Comparison of ENCODE assay signal across 9 cellular contexts in genomic region chr7:139043823-139044812, GRCh38. TPM values are rescaled to one million over a fixed set of nuclear protein-coding genes. Genes with fewer than 3 reads are reported as not detected.
DNase-seq lines count a peak whose midpoint lies in the region; ATAC-seq and TF ChIP-seq lines count a peak whose summit lies in the region.
"Had no signal": no experiment of that assay in that cellular context is flagged by ENCODE, and none has a peak within 500 bp of the region (broad histone marks: within the 10 kb centered on the region; RNA-seq: fewer than 3 reads in every experiment).

No MANE protein-coding gene starts in this region.

- no peaks in the 10 kb centered on the region for H3K27me3 ChIP-seq in effector memory CD4-positive, alpha-beta T cell (replicated peaks; ENCODE audit: control insufficient read depth, insufficient read depth, low read length, poor library complexity, severe bottlenecking)
- H3K27me3 ChIP-seq in prostate gland (replicated peaks; ENCODE audit: insufficient read depth), result no peaks in the 10 kb centered on the region

- no peaks in the 10 kb centered on the region for H3K9me3 ChIP-seq in effector memory CD4-positive, alpha-beta T cell (ENCODE audit: control insufficient read depth, low read length)
- no peaks in the 10 kb centered on the region for H3K9me3 ChIP-seq in prostate gland

- peaks cover 31% of the 10 kb centered on the region for H3K4me1 ChIP-seq in effector memory CD4-positive, alpha-beta T cell (ENCODE audit: control insufficient read depth, insufficient read depth, low read length, poor library complexity, severe bottlenecking)
- no peaks in the 10 kb centered on the region for H3K4me1 ChIP-seq in prostate gland (replicated peaks)

- peak overlapping the region; percentile 53 for H3K27ac Mint-ChIP-seq in activated CD4-positive, alpha-beta T cell treated with anti-CD3 and anti-CD28 coated beads for 36 hours

- peaks cover 32% of the 10 kb centered on the region for H3K36me3 ChIP-seq in effector memory CD4-positive, alpha-beta T cell (ENCODE audit: control insufficient read depth, insufficient read depth, low read length)
- H3K36me3 ChIP-seq in prostate gland, result no peaks in the 10 kb centered on the region

- peak; percentile 11 for DNase-seq in NCI-H345 (lab: John Stamatoyannopoulos, UW)
- DNase-seq in NCI-H345 treated with DMSO at 0.1 percent for 48 hours (lab: John Stamatoyannopoulos, UW; ENCODE audit: unreplicated experiment), result no peak
- DNase-seq in activated CD4-positive, alpha-beta T cell treated with anti-CD3 and anti-CD28 coated beads for 36 hours, result peak; percentile 83
- peak; percentile 54 to 73 (median 62) for DNase-seq in effector memory CD4-positive, alpha-beta T cell
- peak; percentile 33 to 69 for DNase-seq in stimulated activated CD8-positive, alpha-beta memory T cell treated with anti-CD3 and anti-CD28 coated beads, Interleukin-7, amount 100 ng/mL, for 48 hours (ENCODE audit: extremely low read depth in 1 of 2, low read depth in 1 of 2)
- DNase-seq in NCI-H187 treated with DMSO at 0.1 percent for 48 hours (lab: John Stamatoyannopoulos, UW), result no peak
- DNase-seq in prostate gland (ENCODE audit: low spot score), result no peak

- no peak overlapping the region for H3K4me3 ChIP-seq in effector memory CD4-positive, alpha-beta T cell (ENCODE audit: insufficient read depth, low read depth, low read length, poor library complexity, severe bottlenecking)
- no peak overlapping the region for H3K4me3 ChIP-seq in prostate gland

- peak overlapping the region; percentile 47 for H3K27ac ChIP-seq in effector memory CD4-positive, alpha-beta T cell (ENCODE audit: insufficient read depth, low read length, poor library complexity, severe bottlenecking)
- H3K27ac ChIP-seq in prostate gland, result no peak overlapping the region

- H3K4me3 Mint-ChIP-seq in activated CD4-positive, alpha-beta T cell treated with anti-CD3 and anti-CD28 coated beads for 36 hours, result no peak overlapping the region

- POLR2A ChIA-PET in activated CD4-positive, alpha-beta T cell treated with anti-CD3 and anti-CD28 coated beads for 36 hours (lab: Charles Lee), result no interaction called here

- intact Hi-C loops in activated CD4-positive, alpha-beta T cell treated with anti-CD3 and anti-CD28 coated beads for 36 hours (cut with DNase I, micrococcal nuclease), result loop anchor here (1.0 to 10.0 kb wide), 4 partner anchors 8 to 292 kb away; partner anchors contain the start of gene ZC3HAV1L (in 1 of the 2)
- intact Hi-C loops in prostate gland (cut with DNase I), result no loop called here

- TF ChIP-seq POLR2A in prostate gland (IDR thresholded peaks at IDR 0.05), result no peak

- H3K36me3 Mint-ChIP-seq in activated CD4-positive, alpha-beta T cell treated with anti-CD3 and anti-CD28 coated beads for 36 hours (ENCODE audit: low read depth), result peaks cover 56% of the 10 kb centered on the region

- no peaks in the 10 kb centered on the region for H3K9me3 Mint-ChIP-seq in activated CD4-positive, alpha-beta T cell treated with anti-CD3 and anti-CD28 coated beads for 36 hours (ENCODE audit: low read depth)

- ATAC-seq in activated CD4-positive, alpha-beta T cell treated with anti-CD3 and anti-CD28 coated beads for 36 hours, result peak; percentile 50
- no peak for ATAC-seq in GM21737 (IDR thresholded peaks at IDR 0.05; ENCODE audit: unreplicated experiment)
- ATAC-seq: Panc1 had no signal

- TF ChIP-seq CTCF in prostate gland (IDR thresholded peaks at IDR 0.05), result no peak

- no peaks in the 10 kb centered on the region for H3K27me3 Mint-ChIP-seq in activated CD4-positive, alpha-beta T cell treated with anti-CD3 and anti-CD28 coated beads for 36 hours

- 74% methylated on average over 14 of the region's 14 CpGs for WGBS in prostate gland

- CTCF ChIA-PET in activated CD4-positive, alpha-beta T cell treated with anti-CD3 and anti-CD28 coated beads for 36 hours (lab: Charles Lee), result interaction anchor here (1.1 to 2.5 kb wide), 4 partner anchors 7 to 63 kb away, joined by 4 to 6 read pairs (median 4); partner anchors contain the start of gene KIAA1549

- H3K4me1 Mint-ChIP-seq in activated CD4-positive, alpha-beta T cell treated with anti-CD3 and anti-CD28 coated beads for 36 hours, result peaks cover 64% of the 10 kb centered on the region

RNA-seq across cellular contexts. Expression of gene ZC3HAV1L, which starts 8.3 kb away (rescaled TPM):
- total RNA-seq in activated CD4-positive, alpha-beta T cell treated with anti-CD3 and anti-CD28 coated beads for 36 hours, result 10 to 100 TPM; 19.8 to 23.2 TPM
- 10 to 100 TPM; 25.8 to 26.0 TPM for total RNA-seq in prostate gland

Comparison
In these comparisons a context has a peak if more than half of its experiments do, and no peak if none do; other contexts are left out.
1. DNase-seq: peak in NCI-H345 (single experiment), activated CD4-positive, alpha-beta T cell treated with anti-CD3 and anti-CD28 coated beads for 36 hours (single experiment), effector memory CD4-positive, alpha-beta T cell (3 of 3) and stimulated activated CD8-positive, alpha-beta memory T cell treated with anti-CD3 and anti-CD28 coated beads, Interleukin-7, amount 100 ng/mL, for 48 hours (2 of 2); none in NCI-H345 treated with DMSO at 0.1 percent for 48 hours (single experiment), NCI-H187 treated with DMSO at 0.1 percent for 48 hours (single experiment) and prostate gland (single experiment).